ENCODE assay signal across 15 cellular contexts in genomic region chr12:27844427-27845090, GRCh38.
DNase-seq lines count a peak whose midpoint lies in the region; ATAC-seq and TF ChIP-seq lines count a peak whose summit lies in the region.
"Had no signal": no experiment of that assay in that cellular context is flagged by ENCODE, and none has a peak within 500 bp of the region (broad histone marks: within the 10 kb centered on the region; RNA-seq: fewer than 3 reads in every experiment).

No MANE protein-coding gene starts in this region.

- no peak for TF ChIP-seq CTCF in SU-DHL-6 (IDR thresholded peaks at IDR 0.05; ENCODE audit: insufficient read depth, low read length, poor library complexity, severe bottlenecking)
- TF ChIP-seq CTCF in fibroblast of the aortic adventitia (IDR thresholded peaks at IDR 0.05; ENCODE audit: insufficient read depth, low read length), result no peak
- no peak for TF ChIP-seq CTCF in nephron (IDR thresholded peaks at IDR 0.05; ENCODE audit: unreplicated experiment in 3 of 3)
- no peak for TF ChIP-seq CTCF in gastroesophageal sphincter (IDR thresholded peaks at IDR 0.05)

- no peak for TF ChIP-seq POLR2A in gastroesophageal sphincter (IDR thresholded peaks at IDR 0.05)

- H3K4me3 ChIP-seq in SU-DHL-6 (ENCODE audit: insufficient read depth, low read length, poor library complexity, severe bottlenecking), result peak overlapping the region; percentile 25
- H3K4me3 ChIP-seq in fibroblast of the aortic adventitia (ENCODE audit: low read depth, low read length), result no peak overlapping the region
- no peak overlapping the region for H3K4me3 ChIP-seq in gastroesophageal sphincter
- H3K4me3 ChIP-seq: BLaER1, GM12878, MG63, tibial artery had no signal

- H3K36me3 Mint-ChIP-seq in nephron (ENCODE audit: low read depth), result no peaks in the 10 kb centered on the region

- peak overlapping the region; percentile 65 for H3K4me2 ChIP-seq in SU-DHL-6 (ENCODE audit: low read depth, low read length, poor library complexity, severe bottlenecking)
- H3K4me2 ChIP-seq: BLaER1 had no signal

- no peak overlapping the region for H2AFZ ChIP-seq in SU-DHL-6 (ENCODE audit: low read depth, low read length, severe bottlenecking)

- no peaks in the 10 kb centered on the region for H3K9me2 ChIP-seq in SU-DHL-6 (replicated peaks; ENCODE audit: insufficient read depth, low read length)

- 77 to 81% methylated on average over 5 to 7 of the region's 15 CpGs for WGBS in gastroesophageal sphincter (ENCODE audit: low coverage in 1 of 2), 2 donors

- H3K79me2 ChIP-seq in SU-DHL-6 (ENCODE audit: insufficient read depth, low read length), result peaks cover 20% of the 10 kb centered on the region; the same call in 1 of the 2 replicates

- no peaks in the 10 kb centered on the region for H3K4me1 ChIP-seq in gastroesophageal sphincter
- H3K4me1 ChIP-seq: BLaER1 had no signal

- H3K9me3 ChIP-seq in SU-DHL-6 (ENCODE audit: insufficient read depth, low read length) (no peaks in the 10 kb centered on the region), gastroesophageal sphincter (peaks cover 0 to 14% (median 0%) of the 10 kb centered on the region in 3 donors)
- H3K9me3 ChIP-seq: tibial artery had no signal

- H3K27me3 Mint-ChIP-seq in nephron (ENCODE audit: low read depth), result no peaks in the 10 kb centered on the region

- H3K27ac Mint-ChIP-seq in nephron, result peak overlapping the region; percentile 68 to 76 (median 71)

- peak overlapping the region; percentile 53 for H3K9ac ChIP-seq in SU-DHL-6 (ENCODE audit: low read length)
- H3K9ac ChIP-seq: BLaER1 had no signal

- no peak for ATAC-seq in gastroesophageal sphincter
- no peak for ATAC-seq in GM18511 (IDR thresholded peaks at IDR 0.05; ENCODE audit: unreplicated experiment)
- ATAC-seq: GM12878, SK-N-SH treated with all-trans-retinoic acid at 6 μM for 48 hours had no signal

- peaks cover 19% of the 10 kb centered on the region for H3K4me1 Mint-ChIP-seq in nephron

- peaks cover 41% of the 10 kb centered on the region for H3F3A ChIP-seq in SU-DHL-6 (ENCODE audit: insufficient read depth)

- H3K36me3 ChIP-seq in SU-DHL-6 (ENCODE audit: low read length), result no peaks in the 10 kb centered on the region
- H3K36me3 ChIP-seq in gastroesophageal sphincter, result no peaks in the 10 kb centered on the region
- H3K36me3 ChIP-seq: BLaER1, brain microvascular endothelial cell, MG63, tibial artery had no signal

- DNase-seq in LoVo (ENCODE audit: low spot score) (peak; percentile 61), fibroblast of the aortic adventitia (ENCODE audit: low read depth) (peak; percentile 57), DMS79 treated with DMSO at 0.1 percent for 48 hours (lab: John Stamatoyannopoulos, UW) (no peak), DMS53 (lab: John Stamatoyannopoulos, UW) (no peak)
- DNase-seq: MG63; stimulated activated CD4-positive, alpha-beta T cell treated with anti-CD3 and anti-CD28 coated beads, Interleukin-2, amount 100 ng/mL, for 48 hours; tibial artery had no signal

- H4K20me1 ChIP-seq in SU-DHL-6 (ENCODE audit: low read depth, low read length), result no peaks in the 10 kb centered on the region
- H4K20me1 ChIP-seq: BLaER1 had no signal

- peaks cover 28% of the 10 kb centered on the region for H3K9me3 Mint-ChIP-seq in nephron

- H3K27ac ChIP-seq in SU-DHL-6 (ENCODE audit: low read depth, low read length) (peak overlapping the region; percentile 96), gastroesophageal sphincter (no peak overlapping the region)
- H3K27ac ChIP-seq: BLaER1, brain microvascular endothelial cell, tibial artery had no signal

- no peak overlapping the region for H3K4me3 Mint-ChIP-seq in nephron

- TF ChIP-seq EP300 in gastroesophageal sphincter (IDR thresholded peaks at IDR 0.05), result no peak

- H3K27me3 ChIP-seq in SU-DHL-6 (ENCODE audit: low read length) (no peaks in the 10 kb centered on the region), gastroesophageal sphincter (no peaks in the 10 kb centered on the region)
- H3K27me3 ChIP-seq: BLaER1, brain microvascular endothelial cell, MG63, tibial artery had no signal

Comparison
In these comparisons a context has a peak if more than half of its experiments do, and no peak if none do; other contexts are left out.
1. DNase-seq: peak in LoVo (single experiment) and fibroblast of the aortic adventitia (single experiment); none in DMS79 treated with DMSO at 0.1 percent for 48 hours (single experiment) and DMS53 (single experiment).